In genomic region chr15:72180771-72181324, GRCh38 we compare ENCODE assay signal across 21 cellular contexts. TPM values are rescaled to one million over a fixed set of nuclear protein-coding genes. Genes with fewer than 3 reads are reported as not detected.
DNase-seq lines count a peak whose midpoint lies in the region; ATAC-seq and TF ChIP-seq lines count a peak whose summit lies in the region.
"Had no signal": no experiment of that assay in that cellular context is flagged by ENCODE, and none has a peak within 500 bp of the region (broad histone marks: within the 10 kb centered on the region; RNA-seq: fewer than 3 reads in every experiment).

No MANE protein-coding gene starts in this region.

- H3K36me3 Mint-ChIP-seq in endothelial cell (ENCODE audit: low read depth, unreplicated experiment) (no peaks in the 10 kb centered on the region), neural progenitor cell (no peaks in the 10 kb centered on the region)
- H3K36me3 Mint-ChIP-seq: CD8-positive, alpha-beta T cell had no signal

- H2BK12ac ChIP-seq in trophoblast cell (ENCODE audit: low read length) = peak overlapping the region; percentile 72

- DNase-seq in breast epithelium (ENCODE audit: low spot score in 2 of 2) (peak in 1 of 2 donors; percentile 17), endothelial cell (ENCODE audit: low spot score) (no peak), trophoblast cell (no peak), tibial nerve (ENCODE audit: low spot score in 2 of 2) (no peak), neural progenitor cell (ENCODE audit: low spot score) (no peak)
- DNase-seq: CD8-positive, alpha-beta T cell; DMS153; GM23248; KBM-7; NCI-H1092 treated with DMSO at 0.1 percent for 48 hours; NCI-H1436 treated with DMSO at 0.1 percent for 48 hours; NCI-H2029 treated with DMSO at 0.1 percent for 48 hours; NCI-H226; NCI-H510A treated with DMSO at 0.1 percent for 48 hours; NCI-H748 treated with DMSO at 0.1 percent for 48 hours; PC-9 had no signal

- H3K27ac ChIP-seq in breast epithelium = peak overlapping the region; percentile 91 to 96
- H3K27ac ChIP-seq in trophoblast cell (ENCODE audit: low read depth, low read length) = peak overlapping the region; percentile 51
- H3K27ac ChIP-seq in tibial nerve = peak overlapping the region in 3 of 4 donors; percentile 57 to 90 (median 81)
- H3K27ac ChIP-seq in neural progenitor cell = no peak overlapping the region
- H3K27ac ChIP-seq: GM23248, HL-60, PC-9 had no signal

- no peaks in the 10 kb centered on the region for H3K9me3 Mint-ChIP-seq in endothelial cell (ENCODE audit: unreplicated experiment)
- H3K9me3 Mint-ChIP-seq in neural progenitor cell = no peaks in the 10 kb centered on the region
- H3K9me3 Mint-ChIP-seq: CD8-positive, alpha-beta T cell had no signal

- peaks cover 7% of the 10 kb centered on the region for H3F3A ChIP-seq in neural progenitor cell (ENCODE audit: low read depth)

- no peaks in the 10 kb centered on the region for H3K36me3 ChIP-seq in breast epithelium
- H3K36me3 ChIP-seq in trophoblast cell (ENCODE audit: control insufficient read depth in 1 of 2, insufficient read depth in 2 of 2, low read length in 2 of 2) = no peaks in the 10 kb centered on the region
- no peaks in the 10 kb centered on the region for H3K36me3 ChIP-seq in tibial nerve
- no peaks in the 10 kb centered on the region for H3K36me3 ChIP-seq in neural progenitor cell
- H3K36me3 ChIP-seq: HAP-1 had no signal

- H3K4me3 Mint-ChIP-seq in endothelial cell (ENCODE audit: unreplicated experiment) (no peak overlapping the region), neural progenitor cell (no peak overlapping the region)
- H3K4me3 Mint-ChIP-seq: CD8-positive, alpha-beta T cell had no signal

- no peaks in the 10 kb centered on the region for H3K27me3 Mint-ChIP-seq in endothelial cell (ENCODE audit: unreplicated experiment)
- peaks cover 12% of the 10 kb centered on the region for H3K27me3 Mint-ChIP-seq in neural progenitor cell (ENCODE audit: insufficient read depth, low read depth)

- no peak overlapping the region for H3K23ac ChIP-seq in trophoblast cell (ENCODE audit: low read length)

- peak overlapping the region; percentile 92 for H4K91ac ChIP-seq in trophoblast cell (ENCODE audit: low read depth, low read length)

- no peak overlapping the region for H4K12ac ChIP-seq in trophoblast cell (ENCODE audit: low read depth, low read length)

- H3K18ac ChIP-seq in trophoblast cell (ENCODE audit: low read length) = peak overlapping the region; percentile 22

- peak overlapping the region; percentile 65 for H3K14ac ChIP-seq in trophoblast cell (ENCODE audit: low read length)

- intact Hi-C loops in breast epithelium (cut with DNase I; ENCODE audit: low total_unique reads) = no loop called here

- no peaks in the 10 kb centered on the region for H3K27me3 ChIP-seq in breast epithelium
- H3K27me3 ChIP-seq in trophoblast cell (ENCODE audit: insufficient read depth, low read length) = no peaks in the 10 kb centered on the region
- H3K27me3 ChIP-seq in tibial nerve = peaks cover 0 to 16% of the 10 kb centered on the region in 2 donors
- peaks cover 40% of the 10 kb centered on the region for H3K27me3 ChIP-seq in neural progenitor cell

- no peak overlapping the region for H3K4me2 ChIP-seq in trophoblast cell (ENCODE audit: low read length)
- H3K4me2 ChIP-seq in neural progenitor cell = no peak overlapping the region
- H3K4me2 ChIP-seq: PC-9 had no signal

- H3K9ac ChIP-seq in trophoblast cell (ENCODE audit: low read length) (no peak overlapping the region), neural progenitor cell (no peak overlapping the region)
- H3K9ac ChIP-seq: GM23248 had no signal

- H3K4me1 Mint-ChIP-seq in endothelial cell (ENCODE audit: unreplicated experiment) = peaks cover 9% of the 10 kb centered on the region
- peaks cover 43% of the 10 kb centered on the region for H3K4me1 Mint-ChIP-seq in neural progenitor cell

- TF ChIP-seq POLR2A in breast epithelium (IDR thresholded peaks at IDR 0.05) = no peak
- TF ChIP-seq POLR2A in tibial nerve (IDR thresholded peaks at IDR 0.05) = no peak

- peaks cover 25% of the 10 kb centered on the region for H3K79me1 ChIP-seq in trophoblast cell (ENCODE audit: low read length)

- H3K4me1 ChIP-seq in breast epithelium = peaks cover 3 to 35% of the 10 kb centered on the region in 2 donors
- H3K4me1 ChIP-seq in trophoblast cell (ENCODE audit: control insufficient read depth in 1 of 2, insufficient read depth in 2 of 2, low read length in 2 of 2) = peaks cover 42% of the 10 kb centered on the region in 2 experiments
- H3K4me1 ChIP-seq in tibial nerve = peaks cover 0 to 55% (median 36%) of the 10 kb centered on the region in 4 donors
- peaks cover 18% of the 10 kb centered on the region for H3K4me1 ChIP-seq in neural progenitor cell
- H3K4me1 ChIP-seq: HAP-1 had no signal

- H3K4ac ChIP-seq in trophoblast cell (ENCODE audit: low read depth, low read length) = no peak overlapping the region

- peak overlapping the region; percentile 54 for H2BK5ac ChIP-seq in trophoblast cell (ENCODE audit: low read depth, low read length, poor library complexity)

- peak overlapping the region; percentile 53 for H3K27ac Mint-ChIP-seq in endothelial cell (ENCODE audit: unreplicated experiment)
- no peak overlapping the region for H3K27ac Mint-ChIP-seq in neural progenitor cell
- H3K27ac Mint-ChIP-seq: CD8-positive, alpha-beta T cell had no signal

- H2AFZ ChIP-seq in trophoblast cell (ENCODE audit: insufficient read depth, low read length, poor library complexity) (no peak overlapping the region), neural progenitor cell (replicated peaks) (no peak overlapping the region)
- H2AFZ ChIP-seq: GM23248, PC-9 had no signal

- H2AK5ac ChIP-seq in trophoblast cell (ENCODE audit: low read length) = peak overlapping the region; percentile 63

- TF ChIP-seq EP300 in tibial nerve (IDR thresholded peaks at IDR 0.05) = no peak

- H2BK120ac ChIP-seq in trophoblast cell (ENCODE audit: insufficient read depth, low read length, poor library complexity) = peak overlapping the region; percentile 70

- TF ChIP-seq CTCF in breast epithelium (IDR thresholded peaks at IDR 0.05) = no peak
- TF ChIP-seq CTCF in endothelial cell (IDR thresholded peaks at IDR 0.05; ENCODE audit: unreplicated experiment) = no peak
- TF ChIP-seq CTCF in tibial nerve (IDR thresholded peaks at IDR 0.05) = no peak
- no peak for TF ChIP-seq CTCF in neural progenitor cell (IDR thresholded peaks at IDR 0.05)

- peak overlapping the region in 1 of 3 donors; percentile 44 for H3K4me3 ChIP-seq in breast epithelium
- H3K4me3 ChIP-seq in trophoblast cell (ENCODE audit: low read depth, low read length) = no peak overlapping the region
- H3K4me3 ChIP-seq in tibial nerve = no peak overlapping the region
- no peak overlapping the region for H3K4me3 ChIP-seq in neural progenitor cell
- H3K4me3 ChIP-seq: GM23248, HAP-1, PC-9 had no signal

- H4K20me1 ChIP-seq in neural progenitor cell (ENCODE audit: low read depth) = no peaks in the 10 kb centered on the region

- H3K9me3 ChIP-seq in breast epithelium (no peaks in the 10 kb centered on the region), trophoblast cell (ENCODE audit: insufficient read depth, low read depth, low read length) (no peaks in the 10 kb centered on the region), tibial nerve (no peaks in the 10 kb centered on the region), neural progenitor cell (ENCODE audit: low read depth) (no peaks in the 10 kb centered on the region)
- H3K9me3 ChIP-seq: HAP-1 had no signal

- ATAC-seq in HG02763 (IDR thresholded peaks at IDR 0.05; ENCODE audit: unreplicated experiment) (no peak), HG03432 (IDR thresholded peaks at IDR 0.05; ENCODE audit: unreplicated experiment) (no peak)
- ATAC-seq: CD8-positive, alpha-beta T cell had no signal

- peaks cover 2% of the 10 kb centered on the region for H3K79me2 ChIP-seq in trophoblast cell (ENCODE audit: control insufficient read depth, insufficient read depth, low read length, poor library complexity)
- H3K79me2 ChIP-seq in neural progenitor cell (ENCODE audit: low read depth) = no peaks in the 10 kb centered on the region

- no CpG with 5 or more reads among the region's 5 CpGs for WGBS in trophoblast cell (ENCODE audit: extremely low coverage, insufficient coverage, insufficient read length)
- 50 to 58% methylated on average over 5 of the region's 5 CpGs for WGBS in tibial nerve, 2 donors

- peak overlapping the region; percentile 42 for H4K8ac ChIP-seq in trophoblast cell (ENCODE audit: low read depth, low read length)

RNA-seq across cellular contexts. Expression of gene GRAMD2A, which starts 16.7 kb away (rescaled TPM):
- 10 to 100 TPM in 2 of 3 donors, under 1 TPM in 1; 0.16 to 52.5 (median 18.7) TPM for total RNA-seq in breast epithelium
- 0.31 TPM for total RNA-seq in endothelial cell (ENCODE audit: unreplicated experiment)
- 11.9 and 13.4 TPM in 2 replicates for polyA plus RNA-seq in trophoblast cell (2013)
- 1 to 10 TPM; 1.1 to 2.9 (median 2.2) TPM for total RNA-seq in tibial nerve
- 0.40 and 0.43 TPM in 2 replicates for total RNA-seq in neural progenitor cell (ENCODE audit: low replicate concordance)
- total RNA-seq: CD8-positive, alpha-beta T cell; G401; GM23248 had no signal
- polyA plus RNA-seq: GM23248 had no signal

RNA-seq across cellular contexts. Expression of gene PKM, which starts 50.1 kb away (rescaled TPM):
- total RNA-seq in breast epithelium (100 to 1,000 TPM; 212 to 476 (median 367) TPM), endothelial cell (ENCODE audit: unreplicated experiment) (604 TPM), tibial nerve (100 to 1,000 TPM; 261 to 293 (median 272) TPM), neural progenitor cell (ENCODE audit: low replicate concordance) (1,033 and 1,163 TPM in 2 replicates)
- 887 and 913 TPM in 2 replicates for polyA plus RNA-seq in trophoblast cell (2013)
